1 cellular context compared by ENCODE assay signal in genomic region chr20:59976196-59976847, GRCh38.
TF ChIP-seq lines count a peak whose summit lies in the region.

No MANE protein-coding gene starts in this region.

TF ChIP-seq in IMR-90, 13 proteins besides CTCF, POLR2A, EP300 and RAD21:
- TF ChIP-seq USF2 (IDR thresholded peaks at IDR 0.05; ENCODE audit: low read depth, low read length) = no peak
- no peak for TF ChIP-seq FOS (IDR thresholded peaks at IDR 0.05; ENCODE audit: low read depth, low read length)
- TF ChIP-seq MAZ (IDR thresholded peaks at IDR 0.05; ENCODE audit: borderline replicate concordance, low read depth, low read length) = no peak
- no peak for TF ChIP-seq CEBPB (IDR thresholded peaks at IDR 0.05; ENCODE audit: low read depth, low read length)
- no peak for TF ChIP-seq SMC3 (IDR thresholded peaks at IDR 0.05; ENCODE audit: low read depth, low read length)
- TF ChIP-seq RCOR1 (IDR thresholded peaks at IDR 0.05; ENCODE audit: insufficient replicate concordance, low read length) = no peak
- no peak for TF ChIP-seq MXI1 (IDR thresholded peaks at IDR 0.05; ENCODE audit: borderline replicate concordance, low read depth, low read length)
- TF ChIP-seq CHD1 (IDR thresholded peaks at IDR 0.05; ENCODE audit: low read depth, low read length) = no peak
- no peak for TF ChIP-seq MAFK (IDR thresholded peaks at IDR 0.05; ENCODE audit: low read depth, low read length)
- no peak for TF ChIP-seq BHLHE40 (IDR thresholded peaks at IDR 0.05; ENCODE audit: low read depth, low read length)
- TF ChIP-seq RFX5 (IDR thresholded peaks at IDR 0.05; ENCODE audit: low read depth, low read length) = no peak
- TF ChIP-seq NFE2L2 (IDR thresholded peaks at IDR 0.05; ENCODE audit: low read depth, low read length) = no peak
- no peak for TF ChIP-seq ELK1 (IDR thresholded peaks at IDR 0.05; ENCODE audit: borderline replicate concordance, low read depth, low read length)
